ENCODE assay signal across 8 cellular contexts in the genomic region with DNA sequence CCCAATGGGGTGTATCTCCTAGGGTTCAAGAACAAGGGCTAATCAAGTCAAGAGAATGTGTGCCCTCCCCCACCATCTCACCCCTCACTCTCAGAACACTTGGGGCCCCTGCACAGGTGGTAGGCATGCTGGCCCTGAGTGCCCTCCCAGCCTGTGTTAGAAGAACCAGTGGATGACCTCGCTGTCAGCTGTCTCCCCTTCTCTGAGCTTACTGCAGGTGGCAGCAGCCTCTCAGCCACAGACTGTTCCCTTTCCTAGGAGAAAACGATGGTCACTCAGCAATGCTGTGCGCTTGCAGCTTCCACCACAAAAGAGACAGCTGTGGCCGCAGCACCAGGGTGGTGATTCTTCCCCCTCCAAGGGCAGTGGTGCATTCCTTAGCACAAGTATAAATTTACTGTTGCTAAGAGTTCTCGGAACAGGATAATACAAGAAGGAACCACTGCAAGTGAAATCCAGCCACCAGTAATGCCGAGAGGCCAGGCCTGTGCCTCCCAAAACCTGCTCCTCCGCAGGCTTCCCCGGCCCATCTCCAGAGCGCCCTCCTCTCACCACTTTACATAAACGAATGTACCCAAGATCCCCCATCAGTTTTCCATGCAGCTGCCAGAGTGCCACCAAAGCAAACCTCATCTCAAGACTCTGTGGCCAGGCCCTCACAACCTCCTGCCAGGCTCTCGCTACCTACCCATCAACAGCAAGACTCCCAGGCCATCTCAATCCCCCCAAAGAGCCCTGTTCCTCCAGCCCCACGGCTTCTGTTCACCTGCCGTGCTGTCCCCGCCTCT. TPM values are rescaled to one million over a fixed set of nuclear protein-coding genes. Genes with fewer than 3 reads are reported as not detected.
DNase-seq lines count a peak whose midpoint lies in the region; ATAC-seq, FAIRE-seq and TF ChIP-seq lines count a peak whose summit lies in the region.

No MANE protein-coding gene starts in this region.

- H3K4me3 ChIP-seq in Jurkat, Clone E6-1 (ENCODE audit: low read length) = no peak overlapping the region
- H3K4me3 ChIP-seq in astrocyte (ENCODE audit: insufficient read depth, low read depth, low read length) = no peak overlapping the region
- H3K4me3 ChIP-seq in right cardiac atrium (ENCODE audit: low read length) = no peak overlapping the region

- 48% methylated on average over 14 of the region's 14 CpGs for whole genome bisulfite sequencing in right cardiac atrium

- H3K27ac Mint-ChIP-seq in astrocyte (ENCODE audit: unreplicated experiment) = peak overlapping the region; percentile 90
- peak overlapping the region; percentile 82 for H3K27ac Mint-ChIP-seq in progenitor cell of endocrine pancreas

- H3K4me1 ChIP-seq in astrocyte (ENCODE audit: insufficient read depth, low read length) (peaks cover 8% of the 10 kb centered on the region), right cardiac atrium (ENCODE audit: control insufficient read depth, insufficient read depth, low read length) (no peaks in the 10 kb centered on the region)

- H3K4me2 ChIP-seq in astrocyte (ENCODE audit: low read length) = peak overlapping the region; percentile 87

- H4K20me1 ChIP-seq in astrocyte (ENCODE audit: insufficient read depth, low read length) = no peaks in the 10 kb centered on the region

- H3K27me3 ChIP-seq in astrocyte (ENCODE audit: insufficient read depth, low read length) = peaks cover 4% of the 10 kb centered on the region
- H3K27me3 ChIP-seq in right cardiac atrium (ENCODE audit: control insufficient read depth, insufficient read depth) = no peaks in the 10 kb centered on the region

- intact Hi-C loops in right cardiac atrium (cut with DNase I) = loop anchor here in 2 of 4 donors (2.0 to 10.0 kb wide), 2 partner anchors 402 to 406 kb away; no protein-coding TSS in a partner anchor

- H3K9me3 Mint-ChIP-seq in astrocyte (ENCODE audit: unreplicated experiment) = no peaks in the 10 kb centered on the region
- no peaks in the 10 kb centered on the region for H3K9me3 Mint-ChIP-seq in progenitor cell of endocrine pancreas (ENCODE audit: low read depth)

- H2AFZ ChIP-seq in astrocyte (ENCODE audit: low read depth, low read length) = peak overlapping the region; percentile 49

- H3K9me3 ChIP-seq in astrocyte (ENCODE audit: insufficient read depth, low read depth, low read length) (no peaks in the 10 kb centered on the region), right cardiac atrium (ENCODE audit: control insufficient read depth, low read length) (no peaks in the 10 kb centered on the region)

- FAIRE-seq in astrocyte (lab: Jason Lieb, UNC) = peak; percentile 98

- peaks cover 11% of the 10 kb centered on the region for H3K4me1 Mint-ChIP-seq in astrocyte (ENCODE audit: low read depth, unreplicated experiment)
- H3K4me1 Mint-ChIP-seq in progenitor cell of endocrine pancreas (ENCODE audit: low read depth) = peaks cover 43% of the 10 kb centered on the region

- peaks cover 30% of the 10 kb centered on the region for H3K27me3 Mint-ChIP-seq in astrocyte (ENCODE audit: low read depth, unreplicated experiment)
- H3K27me3 Mint-ChIP-seq in progenitor cell of endocrine pancreas = peaks cover 13% of the 10 kb centered on the region

- no peak overlapping the region for H3K27ac ChIP-seq in astrocyte (ENCODE audit: low read depth, low read length)
- H3K27ac ChIP-seq in right cardiac atrium (ENCODE audit: low read length) = no peak overlapping the region

- H3K79me2 ChIP-seq in astrocyte (ENCODE audit: insufficient read depth, low read length) = no peaks in the 10 kb centered on the region

- TF ChIP-seq CTCF in astrocyte (IDR thresholded peaks at IDR 0.05; ENCODE audit: insufficient read depth, low read depth, low read length) = peak; percentile 81
- TF ChIP-seq CTCF in progenitor cell of endocrine pancreas (IDR thresholded peaks at IDR 0.05; ENCODE audit: unreplicated experiment) = peak; percentile 72

- peak; percentile 83 to 90 for ATAC-seq in right cardiac atrium
- ATAC-seq in GM21723 (IDR thresholded peaks at IDR 0.05; ENCODE audit: unreplicated experiment) = no peak
- ATAC-seq in GM18870 (IDR thresholded peaks at IDR 0.05; ENCODE audit: unreplicated experiment) = no peak

- no peak overlapping the region for H3K9ac ChIP-seq in astrocyte (ENCODE audit: low read length)

- no peaks in the 10 kb centered on the region for H3K36me3 ChIP-seq in astrocyte (ENCODE audit: insufficient read depth, low read length)

- H3K36me3 Mint-ChIP-seq in astrocyte (ENCODE audit: low read depth, unreplicated experiment) (no peaks in the 10 kb centered on the region), progenitor cell of endocrine pancreas (ENCODE audit: insufficient read depth) (no peaks in the 10 kb centered on the region)

- H3K4me3 Mint-ChIP-seq in astrocyte (ENCODE audit: unreplicated experiment) = peak overlapping the region; percentile 81
- peak overlapping the region; percentile 80 for H3K4me3 Mint-ChIP-seq in progenitor cell of endocrine pancreas (ENCODE audit: low read depth)

- DNase-seq in GF-D8 (lab: John Stamatoyannopoulos, UW) = peak; percentile 12
- peak; percentile 10 for DNase-seq in Jurkat, Clone E6-1 (ENCODE audit: low read depth, low spot score)
- peak; percentile 85 for DNase-seq in RKO (ENCODE audit: low spot score)
- peak; percentile 80 for DNase-seq in astrocyte (ENCODE audit: low read depth)
- peak; percentile 62 to 82 (median 82) for DNase-seq in right cardiac atrium
- peak; percentile 41 for DNase-seq in progenitor cell of endocrine pancreas (ENCODE audit: low spot score, unreplicated experiment)

RNA-seq across cellular contexts. Expression of a gene that starts 0.9 kb away (rescaled TPM):
- not detected for polyA plus RNA-seq in Jurkat, Clone E6-1 (2012; ENCODE audit: insufficient read depth, insufficient read length)
- total RNA-seq in astrocyte (9.1 and 13.7 TPM in 2 replicates), right cardiac atrium (100 to 1,000 TPM; 122 to 276 (median 160) TPM), progenitor cell of endocrine pancreas (90.1 and 105 TPM in 2 replicates)
- 164 TPM for polyA plus RNA-seq in right cardiac atrium

RNA-seq across cellular contexts. Expression of a gene that starts 59.9 kb away (rescaled TPM):
- polyA plus RNA-seq in Jurkat, Clone E6-1 (2012; ENCODE audit: insufficient read depth, insufficient read length) = 0.42 TPM
- total RNA-seq in astrocyte (0.29 and 0.32 TPM in 2 replicates), right cardiac atrium (under 1 TPM; 0.23 to 0.70 (median 0.40) TPM), progenitor cell of endocrine pancreas (0.78 and 0.81 TPM in 2 replicates)
- 0.20 TPM for polyA plus RNA-seq in right cardiac atrium

Comparison
In these comparisons a context has a peak if more than half of its experiments do, and no peak if none do; other contexts are left out.
1. DNase-seq: peak in every context shown above with its lines; median percentile 85 in RKO; 82 in right cardiac atrium; 80 in astrocyte; 41 in progenitor cell of endocrine pancreas; 12 in GF-D8; 10 in Jurkat, Clone E6-1.
2. ATAC-seq: peak in right cardiac atrium (2 of 2); none in GM21723 (single experiment) and GM18870 (single experiment).